1 cellular context compared by ENCODE assay signal in the genomic region with DNA sequence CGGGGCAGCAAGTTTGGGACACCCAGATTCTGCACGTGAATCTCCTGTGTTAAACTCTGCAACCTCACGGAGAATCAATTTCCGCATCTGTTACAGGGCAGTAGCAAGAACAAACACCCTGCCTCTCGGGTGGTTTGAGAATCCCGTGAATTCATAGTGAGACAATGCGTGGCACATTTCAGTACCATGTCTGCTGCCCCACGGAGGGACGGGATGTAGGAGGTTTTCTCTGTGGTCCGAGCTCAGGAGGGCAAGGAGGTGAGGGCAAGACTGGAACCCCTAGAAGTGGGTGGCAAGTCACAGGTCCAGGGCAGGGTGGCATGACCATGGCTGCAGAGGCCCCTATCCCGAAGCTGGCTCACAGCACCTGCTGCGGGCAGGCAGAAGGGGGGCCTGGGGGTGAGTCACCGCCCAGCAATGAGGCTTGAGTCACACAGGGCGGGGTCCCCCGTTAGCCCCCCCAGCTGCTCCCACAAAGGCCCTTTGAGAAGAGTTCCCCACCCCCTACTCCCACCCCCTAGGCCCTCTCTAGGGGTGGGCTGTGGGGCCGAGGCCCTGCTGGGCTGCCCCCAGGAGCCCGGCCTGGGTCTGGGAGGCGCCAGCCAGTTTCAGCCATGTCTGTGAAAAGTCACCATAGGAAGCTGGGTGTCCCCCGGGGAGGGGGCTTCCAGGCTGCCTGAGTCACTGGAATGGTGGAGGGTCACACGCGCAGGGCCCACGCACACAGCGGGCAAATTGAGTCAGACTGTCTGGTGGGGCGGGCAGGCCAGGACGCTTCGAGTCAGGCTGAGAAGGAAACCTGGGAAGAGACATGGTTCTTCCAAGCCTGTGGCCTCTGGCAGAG.
A peak's percentile ranks its signal among the peaks of the same experiment; 100 is the strongest.
TF ChIP-seq lines count a peak whose summit lies in the region.

No MANE protein-coding gene starts in this region.

TF ChIP-seq in HEK293, 187 proteins besides CTCF, POLR2A, EP300 and RAD21 (continued from another document):
- TF ChIP-seq, protein P1, sequence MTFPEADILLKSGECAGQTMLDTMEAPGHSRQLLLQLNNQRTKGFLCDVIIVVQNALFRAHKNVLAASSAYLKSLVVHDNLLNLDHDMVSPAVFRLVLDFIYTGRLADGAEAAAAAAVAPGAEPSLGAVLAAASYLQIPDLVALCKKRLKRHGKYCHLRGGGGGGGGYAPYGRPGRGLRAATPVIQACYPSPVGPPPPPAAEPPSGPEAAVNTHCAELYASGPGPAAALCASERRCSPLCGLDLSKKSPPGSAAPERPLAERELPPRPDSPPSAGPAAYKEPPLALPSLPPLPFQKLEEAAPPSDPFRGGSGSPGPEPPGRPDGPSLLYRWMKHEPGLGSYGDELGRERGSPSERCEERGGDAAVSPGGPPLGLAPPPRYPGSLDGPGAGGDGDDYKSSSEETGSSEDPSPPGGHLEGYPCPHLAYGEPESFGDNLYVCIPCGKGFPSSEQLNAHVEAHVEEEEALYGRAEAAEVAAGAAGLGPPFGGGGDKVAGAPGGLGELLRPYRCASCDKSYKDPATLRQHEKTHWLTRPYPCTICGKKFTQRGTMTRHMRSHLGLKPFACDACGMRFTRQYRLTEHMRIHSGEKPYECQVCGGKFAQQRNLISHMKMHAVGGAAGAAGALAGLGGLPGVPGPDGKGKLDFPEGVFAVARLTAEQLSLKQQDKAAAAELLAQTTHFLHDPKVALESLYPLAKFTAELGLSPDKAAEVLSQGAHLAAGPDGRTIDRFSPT (tag by site-specific recombination; IDR thresholded peaks at IDR 0.05), result peak; percentile 92
- TF ChIP-seq SCRT1 (tag by site-specific recombination; IDR thresholded peaks at IDR 0.05; ENCODE audit: borderline replicate concordance) (no peak), ZFHX2 (tag by site-specific recombination; conservative IDR thresholded peaks at IDR 0.05) (peak; percentile 55)
- TF ChIP-seq, protein P2, sequence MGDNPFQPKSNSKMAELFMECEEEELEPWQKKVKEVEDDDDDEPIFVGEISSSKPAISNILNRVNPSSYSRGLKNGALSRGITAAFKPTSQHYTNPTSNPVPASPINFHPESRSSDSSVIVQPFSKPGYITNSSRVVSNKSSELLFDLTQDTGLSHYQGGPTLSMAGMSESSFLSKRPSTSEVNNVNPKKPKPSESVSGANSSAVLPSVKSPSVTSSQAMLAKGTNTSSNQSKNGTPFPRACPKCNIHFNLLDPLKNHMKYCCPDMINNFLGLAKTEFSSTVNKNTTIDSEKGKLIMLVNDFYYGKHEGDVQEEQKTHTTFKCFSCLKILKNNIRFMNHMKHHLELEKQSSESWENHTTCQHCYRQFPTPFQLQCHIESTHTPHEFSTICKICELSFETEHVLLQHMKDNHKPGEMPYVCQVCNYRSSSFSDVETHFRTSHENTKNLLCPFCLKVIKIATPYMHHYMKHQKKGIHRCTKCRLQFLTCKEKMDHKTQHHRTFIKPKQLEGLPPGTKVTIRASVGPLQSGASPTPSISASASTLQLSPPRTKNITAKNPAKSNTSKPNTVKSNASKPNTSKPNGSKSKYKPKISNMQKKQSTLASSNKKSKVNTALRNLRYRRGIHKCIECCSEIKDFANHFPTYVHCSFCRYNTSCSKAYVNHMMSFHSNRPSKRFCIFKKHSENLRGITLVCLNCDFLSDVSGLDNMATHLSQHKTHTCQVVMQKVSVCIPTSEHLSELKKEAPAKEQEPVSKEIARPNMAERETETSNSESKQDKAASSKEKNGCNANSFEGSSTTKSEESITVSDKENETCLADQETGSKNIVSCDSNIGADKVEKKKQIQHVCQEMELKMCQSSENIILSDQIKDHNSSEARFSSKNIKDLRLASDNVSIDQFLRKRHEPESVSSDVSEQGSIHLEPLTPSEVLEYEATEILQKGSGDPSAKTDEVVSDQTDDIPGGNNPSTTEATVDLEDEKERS (tag by site-specific recombination; IDR thresholded peaks at IDR 0.05), result 0 out of 2 replicates have a peak, but pooled peaks have one; percentile 32
- TF ChIP-seq, protein P3, sequence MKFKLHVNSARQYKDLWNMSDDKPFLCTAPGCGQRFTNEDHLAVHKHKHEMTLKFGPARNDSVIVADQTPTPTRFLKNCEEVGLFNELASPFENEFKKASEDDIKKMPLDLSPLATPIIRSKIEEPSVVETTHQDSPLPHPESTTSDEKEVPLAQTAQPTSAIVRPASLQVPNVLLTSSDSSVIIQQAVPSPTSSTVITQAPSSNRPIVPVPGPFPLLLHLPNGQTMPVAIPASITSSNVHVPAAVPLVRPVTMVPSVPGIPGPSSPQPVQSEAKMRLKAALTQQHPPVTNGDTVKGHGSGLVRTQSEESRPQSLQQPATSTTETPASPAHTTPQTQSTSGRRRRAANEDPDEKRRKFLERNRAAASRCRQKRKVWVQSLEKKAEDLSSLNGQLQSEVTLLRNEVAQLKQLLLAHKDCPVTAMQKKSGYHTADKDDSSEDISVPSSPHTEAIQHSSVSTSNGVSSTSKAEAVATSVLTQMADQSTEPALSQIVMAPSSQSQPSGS (tag by site-specific recombination; IDR thresholded peaks at IDR 0.05; ENCODE audit: low read depth), result no peak
- TF ChIP-seq, protein P4, sequence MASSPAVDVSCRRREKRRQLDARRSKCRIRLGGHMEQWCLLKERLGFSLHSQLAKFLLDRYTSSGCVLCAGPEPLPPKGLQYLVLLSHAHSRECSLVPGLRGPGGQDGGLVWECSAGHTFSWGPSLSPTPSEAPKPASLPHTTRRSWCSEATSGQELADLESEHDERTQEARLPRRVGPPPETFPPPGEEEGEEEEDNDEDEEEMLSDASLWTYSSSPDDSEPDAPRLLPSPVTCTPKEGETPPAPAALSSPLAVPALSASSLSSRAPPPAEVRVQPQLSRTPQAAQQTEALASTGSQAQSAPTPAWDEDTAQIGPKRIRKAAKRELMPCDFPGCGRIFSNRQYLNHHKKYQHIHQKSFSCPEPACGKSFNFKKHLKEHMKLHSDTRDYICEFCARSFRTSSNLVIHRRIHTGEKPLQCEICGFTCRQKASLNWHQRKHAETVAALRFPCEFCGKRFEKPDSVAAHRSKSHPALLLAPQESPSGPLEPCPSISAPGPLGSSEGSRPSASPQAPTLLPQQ (tag by site-specific recombination; IDR thresholded peaks at IDR 0.05), result peak; percentile 48
- TF ChIP-seq, protein P5, sequence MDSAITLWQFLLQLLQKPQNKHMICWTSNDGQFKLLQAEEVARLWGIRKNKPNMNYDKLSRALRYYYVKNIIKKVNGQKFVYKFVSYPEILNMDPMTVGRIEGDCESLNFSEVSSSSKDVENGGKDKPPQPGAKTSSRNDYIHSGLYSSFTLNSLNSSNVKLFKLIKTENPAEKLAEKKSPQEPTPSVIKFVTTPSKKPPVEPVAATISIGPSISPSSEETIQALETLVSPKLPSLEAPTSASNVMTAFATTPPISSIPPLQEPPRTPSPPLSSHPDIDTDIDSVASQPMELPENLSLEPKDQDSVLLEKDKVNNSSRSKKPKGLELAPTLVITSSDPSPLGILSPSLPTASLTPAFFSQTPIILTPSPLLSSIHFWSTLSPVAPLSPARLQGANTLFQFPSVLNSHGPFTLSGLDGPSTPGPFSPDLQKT (IDR thresholded peaks at IDR 0.05; ENCODE audit: borderline replicate concordance, low read depth, low read length), result no peak
